Comparison of ENCODE assay signal across 16 cellular contexts in the genomic region with DNA sequence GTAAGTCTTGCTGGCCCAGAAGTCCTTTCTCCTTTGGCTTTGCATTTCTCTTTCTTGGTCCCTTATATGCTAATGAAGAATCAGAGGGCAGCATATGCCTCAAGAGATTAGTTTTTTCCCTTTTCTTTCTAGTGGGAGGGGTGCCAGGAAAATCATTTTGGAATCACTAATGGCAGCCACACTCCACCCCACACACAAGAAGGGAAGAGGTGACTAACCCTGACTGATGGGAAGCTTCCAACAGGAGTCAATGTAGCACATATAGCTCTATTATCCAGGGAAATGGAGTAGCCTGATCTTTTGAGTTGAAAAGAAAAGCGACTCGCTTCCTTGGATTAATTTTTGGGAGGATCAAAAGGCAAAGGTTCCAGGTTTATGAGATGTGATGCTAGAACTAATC.
"Had no signal": no experiment of that assay in that cellular context is flagged by ENCODE, and none has a peak within 500 bp of the region (broad histone marks: within the 10 kb centered on the region; RNA-seq: fewer than 3 reads in every experiment).

No MANE protein-coding gene starts in this region.

- FAIRE-seq: islet of Langerhans, urothelium cell line had no signal

- H3K4me3 ChIP-seq: dorsolateral prefrontal cortex, gastrocnemius medialis, heart right ventricle, mucosa of descending colon, psoas muscle, right lobe of liver had no signal

- H3K27me3 ChIP-seq: dorsolateral prefrontal cortex, gastrocnemius medialis, heart right ventricle, neutrophil, right lobe of liver had no signal

- H3K4me1 ChIP-seq: gastrocnemius medialis, heart right ventricle, psoas muscle, right lobe of liver had no signal

- H3K36me3 ChIP-seq: gastrocnemius medialis, heart right ventricle, neutrophil, right lobe of liver had no signal

- H3K27ac ChIP-seq: dorsolateral prefrontal cortex, gastrocnemius medialis, heart right ventricle, neutrophil, psoas muscle, right lobe of liver had no signal

- H3K9me3 ChIP-seq: gastrocnemius medialis, mucosa of descending colon, neutrophil, psoas muscle, right lobe of liver had no signal

- DNase-seq: cortex of kidney; dorsolateral prefrontal cortex; effector CD8-positive, alpha-beta T cell; gastrocnemius medialis; heart right ventricle; hypothalamus; mucosa of descending colon; naive thymus-derived CD8-positive, alpha-beta T cell; psoas muscle; retina; right lobe of liver; stimulated activated CD4-positive, alpha-beta T cell treated with anti-CD3 and anti-CD28 coated beads, Interleukin-4, amount 100 ng/mL, for 1 hour; stimulated activated CD8-positive, alpha-beta memory T cell treated with anti-CD3 and anti-CD28 coated beads, Interleukin-4, amount 100 ng/mL, for 48 hours had no signal
